ENCODE assay signal across 9 cellular contexts in the genomic region with DNA sequence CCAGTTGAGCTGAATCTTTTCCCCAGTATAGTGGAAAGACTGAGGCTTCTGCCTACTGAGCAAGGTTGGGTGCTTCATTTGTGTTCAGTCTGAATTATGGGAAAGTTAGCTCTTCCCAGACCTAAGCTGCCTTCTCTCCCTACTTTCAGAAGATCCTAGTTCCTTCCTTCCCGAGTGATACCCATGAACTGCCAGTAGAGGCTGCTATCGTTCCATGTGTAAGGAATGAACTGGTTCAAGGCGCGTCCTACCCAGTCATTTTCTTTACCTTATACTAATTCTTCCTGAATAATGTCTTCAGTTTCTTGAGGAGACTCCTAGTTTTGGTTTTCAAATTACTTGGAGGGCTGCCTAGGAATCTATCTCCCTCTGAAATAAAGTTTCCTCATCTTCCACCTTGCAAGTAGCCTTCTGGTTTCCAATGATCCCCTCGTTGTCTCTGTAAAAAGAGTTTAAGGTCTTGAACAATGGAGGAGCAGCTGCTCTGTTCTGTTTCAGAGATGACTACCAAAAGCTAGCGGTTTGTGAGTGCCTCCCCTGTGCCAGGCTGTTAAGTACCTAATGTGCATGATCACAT. TPM values are rescaled to one million over a fixed set of nuclear protein-coding genes. Genes with fewer than 3 reads are reported as not detected.
DNase-seq lines count a peak whose midpoint lies in the region; ATAC-seq and TF ChIP-seq lines count a peak whose summit lies in the region.
"Had no signal": no experiment of that assay in that cellular context is flagged by ENCODE, and none has a peak within 500 bp of the region (broad histone marks: within the 10 kb centered on the region; RNA-seq: fewer than 3 reads in every experiment).

No MANE protein-coding gene starts in this region.

- H3K36me3 ChIP-seq in Peyer's patch: peaks cover 0 to 68% (median 0%) of the 10 kb centered on the region in 3 donors

- peak; percentile 55 to 99 (median 87) for TF ChIP-seq CTCF in Peyer's patch (IDR thresholded peaks at IDR 0.05)

- H3K4me3 Mint-ChIP-seq in naive B cell: no peak overlapping the region
- no peak overlapping the region for H3K4me3 Mint-ChIP-seq in stimulated activated effector memory CD8-positive, alpha-beta T cell treated with anti-CD3 and anti-CD28 coated beads, Interleukin-12 subunit alpha, Interleukin-12 subunit beta, amount 100 ng/mL, for 72 hours

- no peak for TF ChIP-seq POLR2A in Peyer's patch (IDR thresholded peaks at IDR 0.05)

- no peaks in the 10 kb centered on the region for H3K27me3 ChIP-seq in Peyer's patch

- H3K9me3 ChIP-seq in Peyer's patch: no peaks in the 10 kb centered on the region

- H3K27ac ChIP-seq in Peyer's patch: no peak overlapping the region

- peaks cover 4 to 11% (median 9%) of the 10 kb centered on the region in 3 donors for H3K4me1 Mint-ChIP-seq in naive B cell
- peaks cover 34% of the 10 kb centered on the region for H3K4me1 Mint-ChIP-seq in stimulated activated effector memory CD8-positive, alpha-beta T cell treated with anti-CD3 and anti-CD28 coated beads, Interleukin-12 subunit alpha, Interleukin-12 subunit beta, amount 100 ng/mL, for 72 hours

- H3K4me3 ChIP-seq in Peyer's patch: no peak overlapping the region

- DNase-seq in DMS53 treated with DMSO at 0.1 percent for 48 hours (lab: John Stamatoyannopoulos, UW; ENCODE audit: unreplicated experiment) (peak; percentile 83), KBM-7 (peak; percentile 61), Peyer's patch (peak in 1 of 3 donors; percentile 74), naive B cell (peak; percentile 27)
- DNase-seq in stimulated activated effector memory CD8-positive, alpha-beta T cell treated with anti-CD3 and anti-CD28 coated beads, Interleukin-12 subunit alpha, Interleukin-12 subunit beta, amount 100 ng/mL, for 72 hours (ENCODE audit: low spot score in 2 of 2): no peak
- no peak for DNase-seq in stimulated activated CD4-positive, alpha-beta T cell treated with anti-CD3 and anti-CD28 coated beads, Interleukin-4, amount 100 ng/mL, for 24 hours

- no peaks in the 10 kb centered on the region for H3K9me3 Mint-ChIP-seq in naive B cell
- H3K9me3 Mint-ChIP-seq in stimulated activated effector memory CD8-positive, alpha-beta T cell treated with anti-CD3 and anti-CD28 coated beads, Interleukin-12 subunit alpha, Interleukin-12 subunit beta, amount 100 ng/mL, for 72 hours: no peaks in the 10 kb centered on the region

- H3K27me3 Mint-ChIP-seq in naive B cell: no peaks in the 10 kb centered on the region

- no peaks in the 10 kb centered on the region for H3K4me1 ChIP-seq in Peyer's patch

- peak overlapping the region in 4 of 6 donors; percentile 13 to 49 (median 36) for H3K27ac Mint-ChIP-seq in naive B cell
- no peak overlapping the region for H3K27ac Mint-ChIP-seq in stimulated activated effector memory CD8-positive, alpha-beta T cell treated with anti-CD3 and anti-CD28 coated beads, Interleukin-12 subunit alpha, Interleukin-12 subunit beta, amount 100 ng/mL, for 72 hours

- H3K36me3 Mint-ChIP-seq in naive B cell: peaks cover 0 to 18% of the 10 kb centered on the region in 2 donors
- peaks cover 78% of the 10 kb centered on the region for H3K36me3 Mint-ChIP-seq in stimulated activated effector memory CD8-positive, alpha-beta T cell treated with anti-CD3 and anti-CD28 coated beads, Interleukin-12 subunit alpha, Interleukin-12 subunit beta, amount 100 ng/mL, for 72 hours

- ATAC-seq in esophagus mucosa: peak; percentile 68
- ATAC-seq in naive B cell (ENCODE audit: low read depth in 2 of 2): peak; percentile 48 to 53
- no peak for ATAC-seq in stimulated activated effector memory CD8-positive, alpha-beta T cell treated with anti-CD3 and anti-CD28 coated beads, Interleukin-12 subunit alpha, Interleukin-12 subunit beta, amount 100 ng/mL, for 72 hours
- ATAC-seq in HG03565 (IDR thresholded peaks at IDR 0.05; ENCODE audit: unreplicated experiment): no peak

- in situ Hi-C loops in KBM-7 (cut with MboI; ENCODE audit: low pct_unique_long_range_greater_than_20kb, low sequenced_read_pairs): loop anchor here (25.0 kb wide), 1 partner anchor 94 kb away; no protein-coding TSS in a partner anchor

RNA-seq across cellular contexts. Expression of a gene that starts 0.9 kb away (rescaled TPM):
- total RNA-seq in Peyer's patch (1 to 10 TPM in 2 of 4 donors, under 1 TPM in 1, not detected in 1; 0.70 to 2.3 (median 1.6) TPM), esophagus mucosa (0.44 TPM)
- under 1 TPM in 2 of 6 donors, not detected in 4; 0.24 to 0.43 TPM for polyA plus RNA-seq in naive B cell (ENCODE audit: low read depth in 6 of 6)

RNA-seq across cellular contexts. Expression of a gene that starts 7.6 kb away (rescaled TPM):
- 10 to 100 TPM in 1 of 4 donors, 1 to 10 TPM in 3; 3.3 to 11.4 (median 7.0) TPM for total RNA-seq in Peyer's patch
- 5.7 TPM for total RNA-seq in esophagus mucosa
- not detected for polyA plus RNA-seq in naive B cell (ENCODE audit: low read depth in 6 of 6)

RNA-seq across cellular contexts. Expression of a gene that starts 10.2 kb away (rescaled TPM):
- total RNA-seq in Peyer's patch: 10 to 100 TPM; 45.6 to 75.9 (median 59.8) TPM
- total RNA-seq in esophagus mucosa: 96.6 TPM
- 100 to 1,000 TPM in 5 of 6 donors, 10 to 100 TPM in 1; 92.2 to 148 (median 115) TPM for polyA plus RNA-seq in naive B cell (ENCODE audit: low read depth in 6 of 6)

RNA-seq across cellular contexts. Expression of a gene that starts 19.4 kb away (rescaled TPM):
- total RNA-seq in Peyer's patch (100 to 1,000 TPM in 3 of 4 donors, 10 to 100 TPM in 1; 81.6 to 171 (median 122) TPM), esophagus mucosa (77.2 TPM)
- polyA plus RNA-seq in naive B cell (ENCODE audit: low read depth in 6 of 6): 100 to 1,000 TPM; 136 to 212 (median 150) TPM

RNA-seq across cellular contexts. Expression of a gene that starts 44.8 kb away (rescaled TPM):
- total RNA-seq in Peyer's patch: not detected
- total RNA-seq in esophagus mucosa: not detected
- polyA plus RNA-seq in naive B cell (ENCODE audit: low read depth in 6 of 6): under 1 TPM in 5 of 6 donors, not detected in 1; 0.17 to 0.74 (median 0.70) TPM
- total RNA-seq: T-helper 2 cell treated with Interferon-gamma antibody and Interleukin-4, amounts not matched to agents 100 ng/mL and 5 ng/mL, for 36 hours had no signal

Comparison
In these comparisons a context has a peak if more than half of its experiments do, and no peak if none do; other contexts are left out.
1. DNase-seq: peak in DMS53 treated with DMSO at 0.1 percent for 48 hours (single experiment), KBM-7 (single experiment) and naive B cell (single experiment); none in stimulated activated effector memory CD8-positive, alpha-beta T cell treated with anti-CD3 and anti-CD28 coated beads, Interleukin-12 subunit alpha, Interleukin-12 subunit beta, amount 100 ng/mL, for 72 hours (0 of 2) and stimulated activated CD4-positive, alpha-beta T cell treated with anti-CD3 and anti-CD28 coated beads, Interleukin-4, amount 100 ng/mL, for 24 hours (single experiment).
2. ATAC-seq: peak in esophagus mucosa (single experiment) and naive B cell (2 of 2); none in stimulated activated effector memory CD8-positive, alpha-beta T cell treated with anti-CD3 and anti-CD28 coated beads, Interleukin-12 subunit alpha, Interleukin-12 subunit beta, amount 100 ng/mL, for 72 hours (single experiment) and HG03565 (single experiment).